ENCODE assay signal across 8 cellular contexts in genomic region chr1:27940297-27940696, GRCh38.
DNase-seq lines count a peak whose midpoint lies in the region; ATAC-seq and TF ChIP-seq lines count a peak whose summit lies in the region.

No MANE protein-coding gene starts in this region.

- CTCF ChIA-PET in GM10248 (lab: Yijun Ruan, JAX) = interaction anchor here (0.7 to 3.3 kb wide), 16 partner anchors 10 to 265 kb away, joined by 3 to 17 read pairs (median 4); partner anchors contain the start of gene XKR8

- DNase-seq in GM10248 (ENCODE audit: extremely low spot score) (peak; percentile 70), NOMO-1 treated with dmso at 0.1 percent for 144 hours (lab: John Stamatoyannopoulos, UW; ENCODE audit: unreplicated experiment) (peak; percentile 10), activated T-cell treated with anti-CD3 and anti-CD28 coated beads for 4 hours (peak; percentile 75), globus pallidus (ENCODE audit: low spot score) (peak; percentile 34), NCI-H1417 treated with DMSO at 0.1 percent for 48 hours (lab: John Stamatoyannopoulos, UW) (no peak), putamen (ENCODE audit: low spot score) (no peak)
- peak; percentile 49 to 60 for DNase-seq in stimulated activated CD4-positive, alpha-beta T cell treated with anti-CD3 and anti-CD28 coated beads, Interleukin-1b, Interleukin-23, amount 100 ng/mL, for 1 hour (ENCODE audit: low read depth in 2 of 2)

- POLR2A ChIA-PET in GM10248 (lab: Yijun Ruan, JAX) = no interaction called here

- ATAC-seq in GM18519 (IDR thresholded peaks at IDR 0.05; ENCODE audit: low FRiP score, unreplicated experiment) = no peak

- TF ChIP-seq CTCF in GM10248 (IDR thresholded peaks at IDR 0.05; ENCODE audit: control extremely low read depth, extremely low read depth, low read depth, missing control alignments) = peak; percentile 43

Comparison
In these comparisons a context has a peak if more than half of its experiments do, and no peak if none do; other contexts are left out.
1. DNase-seq: peak in GM10248 (single experiment), NOMO-1 treated with dmso at 0.1 percent for 144 hours (single experiment), activated T-cell treated with anti-CD3 and anti-CD28 coated beads for 4 hours (single experiment), globus pallidus (single experiment) and stimulated activated CD4-positive, alpha-beta T cell treated with anti-CD3 and anti-CD28 coated beads, Interleukin-1b, Interleukin-23, amount 100 ng/mL, for 1 hour (2 of 2); none in NCI-H1417 treated with DMSO at 0.1 percent for 48 hours (single experiment) and putamen (single experiment).